Comparison of ENCODE assay signal across 11 cellular contexts in genomic region chr17:49343273-49343672, GRCh38. TPM values are rescaled to one million over a fixed set of nuclear protein-coding genes. Genes with fewer than 3 reads are reported as not detected.
A peak's percentile ranks its signal among the peaks of the same experiment; 100 is the strongest.
DNase-seq lines count a peak whose midpoint lies in the region; ATAC-seq and TF ChIP-seq lines count a peak whose summit lies in the region.
"Had no signal": no experiment of that assay in that cellular context is flagged by ENCODE, and none has a peak within 500 bp of the region (broad histone marks: within the 10 kb centered on the region; RNA-seq: fewer than 3 reads in every experiment).

No MANE protein-coding gene starts in this region.

- POLR2A ChIA-PET in PC-3 (lab: Charles Lee; ENCODE audit: unreplicated experiment) = no interaction called here

- H3K27me3 ChIP-seq in PC-3 (ENCODE audit: low read length) = no peaks in the 10 kb centered on the region
- H3K27me3 ChIP-seq in left lung = no peaks in the 10 kb centered on the region
- H3K27me3 ChIP-seq: gastrocnemius medialis, Peyer's patch had no signal

- no peak overlapping the region for H3K9ac ChIP-seq in PC-3 (ENCODE audit: low read length)

- CTCF ChIA-PET in activated naive CD4-positive, alpha-beta T cell treated with anti-CD3 and anti-CD28 coated beads for 36 hours (lab: Charles Lee) = interaction anchor here (0.7 to 1.9 kb wide), 5 partner anchors 14 to 528 kb away, joined by 3 to 5 read pairs (median 4); no protein-coding TSS in a partner anchor
- CTCF ChIA-PET in PC-3 (lab: Charles Lee) = no interaction called here

- no peak overlapping the region for H3K4me2 ChIP-seq in PC-3 (ENCODE audit: low read length)

- BruUV-seq in PC-3 (replicated peaks; lab: Mats Ljungman, UMichigan) = no TSS peak

- peaks cover 64% of the 10 kb centered on the region for H3K4me1 Mint-ChIP-seq in activated naive CD4-positive, alpha-beta T cell treated with anti-CD3 and anti-CD28 coated beads for 36 hours (ENCODE audit: low read depth)

- peak; percentile 31 for DNase-seq in activated naive CD4-positive, alpha-beta T cell treated with anti-CD3 and anti-CD28 coated beads for 36 hours
- no peak for DNase-seq in activated naive CD4-positive, alpha-beta T cell treated with Interleukin-2 at 50 U/mL for 16 hours
- DNase-seq in PC-3 (peak; percentile 15), left lung (no peak), mucosa of descending colon (no peak)
- peak; percentile 16 for DNase-seq in central memory CD4-positive, alpha-beta T cell
- no peak for DNase-seq in stimulated activated naive CD8-positive, alpha-beta T cell treated with anti-CD3 and anti-CD28 coated beads, Interleukin-15, Interleukin-2, amounts not matched to agents 100 U/mL and 50 U/mL, for 24 hours
- DNase-seq: C1 segment of cervical spinal cord, gastrocnemius medialis, Peyer's patch had no signal

- no peak overlapping the region for H2AFZ ChIP-seq in PC-3 (ENCODE audit: low read length)

- TF ChIP-seq CTCF in PC-3 (conservative IDR thresholded peaks at IDR 0.05; ENCODE audit: low read depth, low read length) (no peak), left lung (IDR thresholded peaks at IDR 0.05) (no peak), mucosa of descending colon (IDR thresholded peaks at IDR 0.05) (no peak)

- peak overlapping the region; percentile 26 for H3K4me3 Mint-ChIP-seq in activated naive CD4-positive, alpha-beta T cell treated with anti-CD3 and anti-CD28 coated beads for 36 hours

- H3K9me2 ChIP-seq in PC-3 (replicated peaks; ENCODE audit: low read length) = no peaks in the 10 kb centered on the region

- H3K27me3 Mint-ChIP-seq in activated naive CD4-positive, alpha-beta T cell treated with anti-CD3 and anti-CD28 coated beads for 36 hours (ENCODE audit: low read depth) = no peaks in the 10 kb centered on the region

- H3K27ac ChIP-seq in PC-3 (ENCODE audit: low read length) (no peak overlapping the region), left lung (peak overlapping the region in 1 of 2 donors; percentile 28)
- H3K27ac ChIP-seq: gastrocnemius medialis had no signal

- no peaks in the 10 kb centered on the region for H3K36me3 ChIP-seq in PC-3 (ENCODE audit: low read depth, low read length)
- no peaks in the 10 kb centered on the region for H3K36me3 ChIP-seq in left lung
- H3K36me3 ChIP-seq in mucosa of descending colon (ENCODE audit: low read depth) = no peaks in the 10 kb centered on the region
- H3K36me3 ChIP-seq: gastrocnemius medialis, Peyer's patch had no signal

- H3K36me3 Mint-ChIP-seq in activated naive CD4-positive, alpha-beta T cell treated with anti-CD3 and anti-CD28 coated beads for 36 hours (ENCODE audit: low read depth) = no peaks in the 10 kb centered on the region

- ATAC-seq in PC-3 (peak; percentile 29; the same call in 1 of the 2 replicates), left lung (no peak), mucosa of descending colon (no peak), HG03565 (IDR thresholded peaks at IDR 0.05; ENCODE audit: unreplicated experiment) (no peak)
- ATAC-seq in stimulated activated naive CD8-positive, alpha-beta T cell treated with anti-CD3 and anti-CD28 coated beads, Interleukin-15, Interleukin-2, amounts not matched to agents 100 U/mL and 50 U/mL, for 24 hours = peak; percentile 58
- ATAC-seq: gastrocnemius medialis had no signal

- H3K9me3 ChIP-seq in PC-3 (ENCODE audit: low read length) (no peaks in the 10 kb centered on the region), left lung (no peaks in the 10 kb centered on the region), mucosa of descending colon (no peaks in the 10 kb centered on the region)
- H3K9me3 ChIP-seq: gastrocnemius medialis, Peyer's patch had no signal

- H3K27ac Mint-ChIP-seq in activated naive CD4-positive, alpha-beta T cell treated with anti-CD3 and anti-CD28 coated beads for 36 hours = peak overlapping the region; percentile 43

- H3K9me3 Mint-ChIP-seq in activated naive CD4-positive, alpha-beta T cell treated with anti-CD3 and anti-CD28 coated beads for 36 hours = no peaks in the 10 kb centered on the region

- no peaks in the 10 kb centered on the region for H3F3A ChIP-seq in PC-3 (ENCODE audit: low read length, unreplicated experiment)

- peaks cover 84% of the 10 kb centered on the region for H3K79me2 ChIP-seq in PC-3 (ENCODE audit: low read length)

- H3K4me3 ChIP-seq in PC-3 (ENCODE audit: low read length) (no peak overlapping the region), left lung (no peak overlapping the region), mucosa of descending colon (no peak overlapping the region)
- H3K4me3 ChIP-seq: gastrocnemius medialis, Peyer's patch had no signal

- intact Hi-C loops in activated naive CD4-positive, alpha-beta T cell treated with anti-CD3 and anti-CD28 coated beads for 36 hours (cut with micrococcal nuclease) = loop anchor here (1.0 to 10.0 kb wide), 3 partner anchors 15 to 506 kb away; no protein-coding TSS in a partner anchor
- intact Hi-C loops in PC-3 (cut with micrococcal nuclease) (no loop called here), left lung (cut with DNase I) (no loop called here), mucosa of descending colon (cut with DNase I, micrococcal nuclease) (no loop called here)

- no peaks in the 10 kb centered on the region for H3K4me1 ChIP-seq in PC-3 (ENCODE audit: insufficient read depth, low read length)
- peaks cover 0 to 50% of the 10 kb centered on the region in 2 donors for H3K4me1 ChIP-seq in left lung
- no peaks in the 10 kb centered on the region for H3K4me1 ChIP-seq in mucosa of descending colon (ENCODE audit: low read depth)

- H4K20me1 ChIP-seq in PC-3 (ENCODE audit: low read length) = peaks cover 3% of the 10 kb centered on the region; the same call in 1 of the 2 replicates

RNA-seq across cellular contexts. Expression of gene ZNF652, which starts 18.8 kb away (rescaled TPM):
- total RNA-seq in activated naive CD4-positive, alpha-beta T cell treated with anti-CD3 and anti-CD28 coated beads for 36 hours = 1 to 10 TPM; 5.5 to 5.8 TPM
- 18.2 and 18.5 TPM in 2 replicates for total RNA-seq in PC-3 (2014; rRNA removed)
- 10 to 100 TPM; 42.6 to 46.8 TPM for total RNA-seq in left lung
- total RNA-seq in mucosa of descending colon = 100 to 1,000 TPM in 1 of 3 donors, 10 to 100 TPM in 2; 44.4 to 117 (median 46.9) TPM

Comparison
In these comparisons a context has a peak if more than half of its experiments do, and no peak if none do; other contexts are left out.
1. DNase-seq: peak in activated naive CD4-positive, alpha-beta T cell treated with anti-CD3 and anti-CD28 coated beads for 36 hours (single experiment), PC-3 (single experiment) and central memory CD4-positive, alpha-beta T cell (single experiment); none in activated naive CD4-positive, alpha-beta T cell treated with Interleukin-2 at 50 U/mL for 16 hours (single experiment), stimulated activated naive CD8-positive, alpha-beta T cell treated with anti-CD3 and anti-CD28 coated beads, Interleukin-15, Interleukin-2, amounts not matched to agents 100 U/mL and 50 U/mL, for 24 hours (single experiment), left lung (0 of 2) and mucosa of descending colon (0 of 3).
2. ATAC-seq: peak in PC-3 (single experiment) and stimulated activated naive CD8-positive, alpha-beta T cell treated with anti-CD3 and anti-CD28 coated beads, Interleukin-15, Interleukin-2, amounts not matched to agents 100 U/mL and 50 U/mL, for 24 hours (single experiment); none in left lung (single experiment), mucosa of descending colon (single experiment) and HG03565 (single experiment).